Comparison of ENCODE assay signal across 8 cellular contexts in genomic region chr1:84997667-84998600, GRCh38. TPM values are rescaled to one million over a fixed set of nuclear protein-coding genes. Genes with fewer than 3 reads are reported as not detected.
DNase-seq lines count a peak whose midpoint lies in the region; ATAC-seq and TF ChIP-seq lines count a peak whose summit lies in the region.

No MANE protein-coding gene starts in this region.

- H3K9me3 ChIP-seq in heart right ventricle = no peaks in the 10 kb centered on the region

- H3K27ac ChIP-seq in heart right ventricle = peak overlapping the region in 1 of 10 donors; percentile 69

- intact Hi-C loops in activated T-helper 2 cell treated with anti-CD3 and anti-CD28 coated beads, Interferon-gamma antibody, Interleukin-2, Interleukin-4, amounts not matched to agents 10 μg/mL and 5 μg/mL and 100 μg/mL, durations not matched to agents 14 hours and 24 hours and 36 hours (cut with micrococcal nuclease) = loop anchor here (5.0 to 10.0 kb wide), 4 partner anchors 64 to 843 kb away; partner anchors contain the start of gene CTBS
- intact Hi-C loops in heart right ventricle (cut with DNase I) = no loop called here

- peaks cover 44% of the 10 kb centered on the region for H3K4me1 Mint-ChIP-seq in activated T-helper 2 cell treated with anti-CD3 and anti-CD28 coated beads, Interferon-gamma antibody, Interleukin-2, Interleukin-4, amounts not matched to agents 10 μg/mL and 5 μg/mL and 100 μg/mL, durations not matched to agents 14 hours and 24 hours and 36 hours (ENCODE audit: low read depth)

- H3K4me1 ChIP-seq in heart right ventricle = peaks cover 0 to 27% (median 15%) of the 10 kb centered on the region in 9 donors

- peaks cover 0 to 68% (median 60%) of the 10 kb centered on the region in 7 donors for H3K27me3 ChIP-seq in heart right ventricle

- 1% methylated on average over 58 of the region's 58 CpGs for WGBS in heart right ventricle, 2 donors

- ATAC-seq in HG03342 (IDR thresholded peaks at IDR 0.05; ENCODE audit: unreplicated experiment) (peak; percentile 2), heart right ventricle (peak in 3 of 8 donors; percentile 20 to 66 (median 59)), GM18870 (IDR thresholded peaks at IDR 0.05; ENCODE audit: unreplicated experiment) (no peak), HG03135 (IDR thresholded peaks at IDR 0.05; ENCODE audit: unreplicated experiment) (no peak)

- peaks cover 31% of the 10 kb centered on the region for H3K27me3 Mint-ChIP-seq in activated T-helper 2 cell treated with anti-CD3 and anti-CD28 coated beads, Interferon-gamma antibody, Interleukin-2, Interleukin-4, amounts not matched to agents 10 μg/mL and 5 μg/mL and 100 μg/mL, durations not matched to agents 14 hours and 24 hours and 36 hours (ENCODE audit: low read depth)

- no peaks in the 10 kb centered on the region for H3K36me3 ChIP-seq in heart right ventricle

- peaks cover 42% of the 10 kb centered on the region for H3K36me3 Mint-ChIP-seq in activated T-helper 2 cell treated with anti-CD3 and anti-CD28 coated beads, Interferon-gamma antibody, Interleukin-2, Interleukin-4, amounts not matched to agents 10 μg/mL and 5 μg/mL and 100 μg/mL, durations not matched to agents 14 hours and 24 hours and 36 hours (ENCODE audit: low read depth)

- no peak for TF ChIP-seq CTCF in heart right ventricle (IDR thresholded peaks at IDR 0.05)

- peak overlapping the region; percentile 37 to 73 (median 60) for H3K4me3 ChIP-seq in heart right ventricle

- DNase-seq in DMS79 treated with DMSO at 0.1 percent for 48 hours (lab: John Stamatoyannopoulos, UW) (peak; percentile 75), heart right ventricle (peak in 1 of 2 donors; percentile 13), renal cortical epithelial cell (ENCODE audit: low read depth) (peak; percentile 12), NCI-H446 (lab: John Stamatoyannopoulos, UW) (no peak)
- no peak for DNase-seq in activated T-helper 2 cell treated with anti-CD3 and anti-CD28 coated beads, Interferon-gamma antibody, Interleukin-2, Interleukin-4, amounts not matched to agents 10 μg/mL and 5 μg/mL and 100 μg/mL, durations not matched to agents 14 hours and 24 hours and 36 hours (ENCODE audit: low spot score)

- peak overlapping the region; percentile 94 for H3K4me3 Mint-ChIP-seq in activated T-helper 2 cell treated with anti-CD3 and anti-CD28 coated beads, Interferon-gamma antibody, Interleukin-2, Interleukin-4, amounts not matched to agents 10 μg/mL and 5 μg/mL and 100 μg/mL, durations not matched to agents 14 hours and 24 hours and 36 hours (ENCODE audit: low read depth)

- H3K27ac Mint-ChIP-seq in activated T-helper 2 cell treated with anti-CD3 and anti-CD28 coated beads, Interferon-gamma antibody, Interleukin-2, Interleukin-4, amounts not matched to agents 10 μg/mL and 5 μg/mL and 100 μg/mL, durations not matched to agents 14 hours and 24 hours and 36 hours = peak overlapping the region; percentile 65

- H3K9me3 Mint-ChIP-seq in activated T-helper 2 cell treated with anti-CD3 and anti-CD28 coated beads, Interferon-gamma antibody, Interleukin-2, Interleukin-4, amounts not matched to agents 10 μg/mL and 5 μg/mL and 100 μg/mL, durations not matched to agents 14 hours and 24 hours and 36 hours = peaks cover 3% of the 10 kb centered on the region

RNA-seq across cellular contexts. Expression of gene MCOLN2, which starts 1.0 kb away (rescaled TPM):
- 142 and 143 TPM in 2 replicates for total RNA-seq in activated T-helper 2 cell treated with anti-CD3 and anti-CD28 coated beads, Interferon-gamma antibody, Interleukin-2, Interleukin-4, amounts not matched to agents 10 μg/mL and 5 μg/mL and 100 μg/mL, durations not matched to agents 14 hours and 24 hours and 36 hours
- total RNA-seq in heart right ventricle (1 to 10 TPM in 1 of 10 donors, under 1 TPM in 3, not detected in 6; 0.09 to 2.0 (median 0.21) TPM), renal cortical epithelial cell (0.89 and 1.9 TPM in 2 replicates)
- under 1 TPM; 0.01 to 0.15 TPM for polyA plus RNA-seq in heart right ventricle

RNA-seq across cellular contexts. Expression of gene MCOLN3, which starts 50.4 kb away (rescaled TPM):
- total RNA-seq in activated T-helper 2 cell treated with anti-CD3 and anti-CD28 coated beads, Interferon-gamma antibody, Interleukin-2, Interleukin-4, amounts not matched to agents 10 μg/mL and 5 μg/mL and 100 μg/mL, durations not matched to agents 14 hours and 24 hours and 36 hours = 0.46 and 0.68 TPM in 2 replicates
- under 1 TPM in 9 of 10 donors, not detected in 1; 0.13 to 0.92 (median 0.28) TPM for total RNA-seq in heart right ventricle
- 1 to 10 TPM in 1 of 2 donors, under 1 TPM in 1; 0.13 to 2.7 TPM for polyA plus RNA-seq in heart right ventricle
- total RNA-seq in renal cortical epithelial cell = 1.3 and 4.0 TPM in 2 replicates

Comparison
In these comparisons a context has a peak if more than half of its experiments do, and no peak if none do; other contexts are left out.
1. DNase-seq: peak in DMS79 treated with DMSO at 0.1 percent for 48 hours (single experiment) and renal cortical epithelial cell (single experiment); none in activated T-helper 2 cell treated with anti-CD3 and anti-CD28 coated beads, Interferon-gamma antibody, Interleukin-2, Interleukin-4, amounts not matched to agents 10 μg/mL and 5 μg/mL and 100 μg/mL, durations not matched to agents 14 hours and 24 hours and 36 hours (single experiment) and NCI-H446 (0 of 2).
2. RNA of gene MCOLN2, which starts 1.0 kb away (total RNA-seq): 142 to 143 TPM in activated T-helper 2 cell treated with anti-CD3 and anti-CD28 coated beads, Interferon-gamma antibody, Interleukin-2, Interleukin-4, amounts not matched to agents 10 μg/mL and 5 μg/mL and 100 μg/mL, durations not matched to agents 14 hours and 24 hours and 36 hours; 0.89 to 1.9 TPM in renal cortical epithelial cell and 0.09 to 2.0 TPM in heart right ventricle; every median in the first group is over 10 times any median in the second.